Comparison of ENCODE assay signal across 8 cellular contexts in the genomic region with DNA sequence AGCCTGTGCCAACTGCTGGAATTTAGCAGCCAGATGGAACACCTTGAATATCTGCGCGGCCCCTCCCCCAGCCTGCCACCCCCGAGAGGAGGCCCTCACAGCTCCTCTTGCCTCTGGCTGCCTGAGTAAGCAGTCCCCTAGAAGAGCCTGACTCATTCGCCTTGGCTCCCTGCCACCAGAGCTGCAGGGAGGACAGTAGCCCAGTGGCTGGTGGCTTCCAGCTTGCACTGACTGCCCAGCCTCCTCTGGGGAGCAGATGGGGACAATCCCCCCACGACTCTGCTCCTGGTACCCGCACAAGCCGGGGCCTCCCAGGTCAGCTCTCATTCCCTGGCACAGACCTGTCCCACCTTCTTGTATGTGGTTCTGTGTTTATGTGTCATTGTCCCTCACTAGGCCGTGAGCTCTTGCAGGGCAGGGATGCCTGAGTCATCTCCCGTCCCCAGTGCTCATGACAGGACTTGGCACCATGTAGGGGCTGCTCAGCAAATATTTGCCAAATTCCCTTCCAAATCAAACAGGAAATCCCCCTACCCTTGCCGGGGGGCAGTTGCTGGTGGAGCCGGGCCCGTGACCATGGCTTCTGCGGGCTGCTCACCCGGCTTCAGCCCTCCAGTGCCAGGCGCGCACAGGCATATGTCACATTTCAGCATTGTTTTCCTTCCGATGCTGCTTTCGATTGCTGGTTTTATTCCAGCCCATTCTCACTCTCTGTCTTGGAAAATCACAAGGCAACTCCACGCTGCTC. TPM values are rescaled to one million over a fixed set of nuclear protein-coding genes. Genes with fewer than 3 reads are reported as not detected.
DNase-seq lines count a peak whose midpoint lies in the region; ATAC-seq and TF ChIP-seq lines count a peak whose summit lies in the region.

No MANE protein-coding gene starts in this region.

- H3K4me3 ChIP-seq in coronary artery (peak overlapping the region; percentile 55), lower lobe of right lung (no peak overlapping the region)

- H3K27ac ChIP-seq in C4-2B (peak overlapping the region; percentile 65), coronary artery (peak overlapping the region; percentile 0 to 79), lower lobe of right lung (no peak overlapping the region)

- ATAC-seq in lower lobe of right lung (peak; percentile 92 to 96), HG03457 (IDR thresholded peaks at IDR 0.05; ENCODE audit: unreplicated experiment) (no peak)

- DNase-seq in HT1080 (ENCODE audit: low read depth) (peak; percentile 93), SHP77 treated with DMSO at 0.1 percent for 48 hours (lab: John Stamatoyannopoulos, UW) (peak; percentile 83), coronary artery (ENCODE audit: low spot score) (peak; percentile 90), lower lobe of right lung (peak; percentile 93)
- DNase-seq in stimulated activated CD8-positive, alpha-beta memory T cell treated with anti-CD3 and anti-CD28 coated beads, Interleukin-4, amount 100 ng/mL, for 24 hours (ENCODE audit: low read depth), result peak; percentile 40
- DNase-seq in central memory CD4-positive, alpha-beta T cell, result no peak

- H3K4me1 ChIP-seq in lower lobe of right lung, result peaks cover 16% of the 10 kb centered on the region

- H3K27me3 ChIP-seq in lower lobe of right lung (ENCODE audit: low read depth), result peaks cover 9% of the 10 kb centered on the region

- no peak for TF ChIP-seq CTCF in C4-2B (conservative IDR thresholded peaks at IDR 0.05)
- no peak for TF ChIP-seq CTCF in coronary artery (IDR thresholded peaks at IDR 0.05)
- no peak for TF ChIP-seq CTCF in lower lobe of right lung (IDR thresholded peaks at IDR 0.05)

- H3K9me3 ChIP-seq in lower lobe of right lung, result no peaks in the 10 kb centered on the region

- intact Hi-C loops in lower lobe of right lung (cut with DNase I), result no loop called here

- H3K36me3 ChIP-seq in lower lobe of right lung, result no peaks in the 10 kb centered on the region

RNA-seq across cellular contexts. Expression of a gene that starts 43.6 kb away (rescaled TPM):
- not detected in 2 replicates for total RNA-seq in HT1080 (2014; rRNA removed; shearing (Covaris generic))
- polyA plus RNA-seq in HT1080 (2015; cell fraction: cytosol; rRNA removed), result not detected in 2 replicates
- polyA plus RNA-seq in HT1080 (2015; cell fraction: nucleus; rRNA removed), result not detected in 2 replicates
- not detected for total RNA-seq in lower lobe of right lung
